ENCODE assay signal across 15 cellular contexts in genomic region chr10:77038412-77038806, GRCh38.
"Had no signal": no experiment of that assay in that cellular context is flagged by ENCODE, and none has a peak within 500 bp of the region (broad histone marks: within the 10 kb centered on the region; RNA-seq: fewer than 3 reads in every experiment).

No MANE protein-coding gene starts in this region.

- H3K36me3 Mint-ChIP-seq: activated naive CD8-positive, alpha-beta T cell treated with anti-CD3 and anti-CD28 coated beads for 36 hours; mesothelial cell of epicardium; stimulated activated naive B cell treated with anti-CD40 and anti-IgM and Interleukin-4, amounts not matched to agents 10 μg/mL and 1 μg/mL and 100 μg/mL, for 72 hours had no signal

- H3K9me3 ChIP-seq: body of pancreas, thyroid gland had no signal

- H3K4me3 Mint-ChIP-seq: activated naive CD8-positive, alpha-beta T cell treated with anti-CD3 and anti-CD28 coated beads for 36 hours; activated T-helper 1 cell treated with anti-CD3 and anti-CD28 coated beads, Interleukin-12 subunit alpha, Interleukin-12 subunit beta, Interleukin-2, Interleukin-4 antibody, amounts not matched to agents 30 ng/mL and 10 ng/mL and 1 ng/mL, durations not matched to agents 14 hours and 24 hours and 36 hours; mesothelial cell of epicardium; stimulated activated naive B cell treated with anti-CD40 and anti-IgM and Interleukin-4, amounts not matched to agents 10 μg/mL and 1 μg/mL and 100 μg/mL, for 72 hours had no signal

- H3K27me3 Mint-ChIP-seq: activated naive CD8-positive, alpha-beta T cell treated with anti-CD3 and anti-CD28 coated beads for 36 hours had no signal

- ATAC-seq: activated CD4-positive, CD25-positive, alpha-beta regulatory T cell treated with anti-CD3 and anti-CD28 coated beads, Interleukin-2, amount 50 U/mL, for 24 hours; body of pancreas; stimulated activated naive B cell treated with anti-CD40 and anti-IgM and Interleukin-4, amounts not matched to agents 10 μg/mL and 1 μg/mL and 100 μg/mL, for 72 hours had no signal

- H3K27ac ChIP-seq: body of pancreas, epithelial cell of prostate, parathyroid adenoma, thyroid gland had no signal

- H3K27ac Mint-ChIP-seq: activated naive CD8-positive, alpha-beta T cell treated with anti-CD3 and anti-CD28 coated beads for 36 hours; activated T-helper 1 cell treated with anti-CD3 and anti-CD28 coated beads, Interleukin-12 subunit alpha, Interleukin-12 subunit beta, Interleukin-2, Interleukin-4 antibody, amounts not matched to agents 30 ng/mL and 10 ng/mL and 1 ng/mL, durations not matched to agents 14 hours and 24 hours and 36 hours; mesothelial cell of epicardium; stimulated activated naive B cell treated with anti-CD40 and anti-IgM and Interleukin-4, amounts not matched to agents 10 μg/mL and 1 μg/mL and 100 μg/mL, for 72 hours had no signal

- H3K36me3 ChIP-seq: thyroid gland had no signal

- H3K4me3 ChIP-seq: body of pancreas, lung, thyroid gland had no signal

- H3K27me3 ChIP-seq: body of pancreas, thyroid gland had no signal

- H3K9me3 Mint-ChIP-seq: activated naive CD8-positive, alpha-beta T cell treated with anti-CD3 and anti-CD28 coated beads for 36 hours; activated T-helper 1 cell treated with anti-CD3 and anti-CD28 coated beads, Interleukin-12 subunit alpha, Interleukin-12 subunit beta, Interleukin-2, Interleukin-4 antibody, amounts not matched to agents 30 ng/mL and 10 ng/mL and 1 ng/mL, durations not matched to agents 14 hours and 24 hours and 36 hours; mesothelial cell of epicardium; stimulated activated naive B cell treated with anti-CD40 and anti-IgM and Interleukin-4, amounts not matched to agents 10 μg/mL and 1 μg/mL and 100 μg/mL, for 72 hours had no signal

- H3K4me1 ChIP-seq: body of pancreas, parathyroid adenoma, thyroid gland had no signal

- H3K79me2 ChIP-seq: parathyroid adenoma had no signal

- DNase-seq: activated naive CD8-positive, alpha-beta T cell treated with anti-CD3 and anti-CD28 coated beads for 36 hours; amygdala; effector CD8-positive, alpha-beta T cell; head of caudate nucleus; retina; stimulated activated naive B cell treated with anti-CD40 and anti-IgM and Interleukin-4, amounts not matched to agents 10 μg/mL and 1 μg/mL and 100 μg/mL, for 72 hours; T-helper 9 cell; thyroid gland had no signal

- H3K9ac ChIP-seq: parathyroid adenoma had no signal

- H2AFZ ChIP-seq: parathyroid adenoma had no signal
